Comparison of ENCODE assay signal across 15 cellular contexts in the genomic region with DNA sequence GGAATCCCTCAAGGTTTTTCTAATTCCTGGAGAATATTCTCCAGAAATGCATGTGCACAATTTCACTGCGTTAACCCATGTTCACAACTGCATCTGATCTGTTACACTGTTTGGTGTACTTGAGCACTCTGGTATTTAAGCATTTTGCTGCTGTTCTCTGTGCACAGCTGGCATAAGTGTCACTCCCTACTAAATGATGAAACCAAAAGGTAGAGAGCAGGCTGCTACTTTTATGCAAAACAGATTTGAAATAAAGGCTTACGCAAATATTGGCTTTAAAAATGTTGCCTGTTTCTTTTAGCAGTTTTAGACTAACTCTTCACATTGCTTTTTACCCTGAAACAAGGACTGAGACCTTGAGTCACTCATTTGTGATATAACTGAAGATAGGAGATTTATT. TPM values are rescaled to one million over a fixed set of nuclear protein-coding genes. Genes with fewer than 3 reads are reported as not detected.
"Had no signal": no experiment of that assay in that cellular context is flagged by ENCODE, and none has a peak within 500 bp of the region (broad histone marks: within the 10 kb centered on the region; RNA-seq: fewer than 3 reads in every experiment).

No MANE protein-coding gene starts in this region.

- H3K4me1 Mint-ChIP-seq: neural progenitor cell had no signal

- H3K27ac Mint-ChIP-seq: neural progenitor cell had no signal

- H3K4me3 ChIP-seq: coronary artery, left ventricle myocardium inferior, neural progenitor cell, ovary, tibial nerve had no signal

- H3K4me3 Mint-ChIP-seq: neural progenitor cell had no signal

- H3K4me2 ChIP-seq: neural progenitor cell had no signal

- H3K36me3 ChIP-seq: neural progenitor cell, ovary had no signal

- H3K9me3 Mint-ChIP-seq: neural progenitor cell had no signal

- DNase-seq: activated CD4-positive, alpha-beta T cell treated with anti-CD3 and anti-CD28 coated beads, Interleukin-2, amount 50 U/mL, for 4 hours; activated CD4-positive, CD25-positive, alpha-beta regulatory T cell; activated naive CD4-positive, alpha-beta T cell treated with Interleukin-2 at 50 U/mL for 16 hours; activated T-cell treated with anti-CD3 and anti-CD28 coated beads, Interleukin-2, amount 50 U/mL, for 48 hours; caudate nucleus; effector CD8-positive, alpha-beta T cell; foreskin melanocyte; left ventricle myocardium inferior; mesenchymal stem cell; ovary; stimulated activated CD4-positive, alpha-beta T cell treated with anti-CD3 and anti-CD28 coated beads, Interleukin-4, amount 100 ng/mL, for 1 hour had no signal

- H3K27ac ChIP-seq: coronary artery, left ventricle myocardium inferior, neural progenitor cell, ovary, tibial nerve had no signal

- H3K9me3 ChIP-seq: left ventricle myocardium inferior, ovary, tibial nerve had no signal

- H2AFZ ChIP-seq: neural progenitor cell had no signal

- H3K27me3 ChIP-seq: neural progenitor cell, ovary, tibial nerve had no signal

- H3K4me1 ChIP-seq: left ventricle myocardium inferior, neural progenitor cell, tibial nerve had no signal

RNA-seq across cellular contexts. Expression of gene ESRP2, which starts 41.7 kb away (rescaled TPM):
- total RNA-seq: T-helper 1 cell treated with Interleukin-12 subunit alpha and Interleukin-12 subunit beta and Interleukin-4 antibody, amounts not matched to agents 30 ng/mL and 1 ng/mL, for 36 hours had no signal
